Comparison of ENCODE assay signal across 18 cellular contexts in the genomic region with DNA sequence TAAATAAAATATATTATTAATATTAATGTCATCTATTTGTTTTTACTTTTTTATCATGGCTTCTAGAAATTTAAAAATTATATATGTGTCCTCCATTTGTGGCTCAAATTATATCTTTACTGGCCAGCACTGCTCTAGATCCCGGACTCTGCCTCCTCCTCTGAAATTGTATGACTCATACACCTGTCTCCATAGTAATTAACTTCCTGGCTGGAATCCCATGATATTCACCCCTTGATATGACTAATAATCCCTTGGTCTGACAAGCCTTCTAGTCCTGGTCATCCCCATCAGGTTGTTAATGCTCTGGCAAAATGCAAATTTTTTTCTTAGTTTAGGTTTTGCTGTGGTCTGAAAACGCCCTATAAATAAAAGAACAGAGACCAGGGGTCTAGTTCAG.
DNase-seq lines count a peak whose midpoint lies in the region; ATAC-seq and TF ChIP-seq lines count a peak whose summit lies in the region.
"Had no signal": no experiment of that assay in that cellular context is flagged by ENCODE, and none has a peak within 500 bp of the region (broad histone marks: within the 10 kb centered on the region; RNA-seq: fewer than 3 reads in every experiment).

No MANE protein-coding gene starts in this region.

- H3K27ac ChIP-seq in foreskin keratinocyte (no peak overlapping the region), SK-N-SH (ENCODE audit: low read depth in 2 of 2, low read length in 1 of 2) (no peak overlapping the region)
- H3K27ac ChIP-seq: KMS-11, right atrium auricular region, upper lobe of right lung had no signal

- no peaks in the 10 kb centered on the region for H4K20me1 ChIP-seq in SK-N-SH (ENCODE audit: insufficient read depth)

- peak; percentile 17 for DNase-seq in DMS79 treated with DMSO at 0.1 percent for 48 hours (lab: John Stamatoyannopoulos, UW)
- no peak for DNase-seq in DMS79 (lab: John Stamatoyannopoulos, UW)
- peak; percentile 62 for DNase-seq in RKO (ENCODE audit: low spot score)
- peak; percentile 67 to 87 for DNase-seq in foreskin keratinocyte
- DNase-seq in retinal pigment epithelial cell (ENCODE audit: low read depth) = peak; percentile 87
- no peak for DNase-seq in GM20000 (ENCODE audit: low spot score)
- DNase-seq in SK-N-SH = no peak
- no peak for DNase-seq in activated CD4-positive, alpha-beta T cell treated with anti-CD3 and anti-CD28 coated beads, Interleukin-2, amount 50 U/mL, for 1 hour
- DNase-seq: activated CD4-positive, alpha-beta T cell treated with anti-CD3 and anti-CD28 coated beads for 48 hours; naive thymus-derived CD4-positive, alpha-beta T cell; NCI-H187; NCI-H748 treated with DMSO at 0.1 percent for 48 hours; SIG-M5; stimulated activated CD4-positive, alpha-beta T cell treated with anti-CD3 and anti-CD28 coated beads, Interleukin-4, amount 100 ng/mL, for 24 hours; T-helper 9 cell; upper lobe of right lung had no signal

- no peaks in the 10 kb centered on the region for H3K9me2 ChIP-seq in SK-N-SH

- H3K4me3 ChIP-seq in retinal pigment epithelial cell (ENCODE audit: low read length) = no peak overlapping the region
- no peak overlapping the region for H3K4me3 ChIP-seq in SK-N-SH (ENCODE audit: low read depth in 2 of 2, low read length in 1 of 2)
- H3K4me3 ChIP-seq: right atrium auricular region, upper lobe of right lung had no signal

- no peaks in the 10 kb centered on the region for H3F3A ChIP-seq in SK-N-SH (replicated peaks; ENCODE audit: insufficient read depth)

- H3K79me2 ChIP-seq in SK-N-SH (ENCODE audit: insufficient read depth) = no peaks in the 10 kb centered on the region

- TF ChIP-seq RAD21 in SK-N-SH (IDR thresholded peaks at IDR 0.05; ENCODE audit: low read length) = no peak

- POLR2A ChIA-PET in SK-N-SH (lab: Yijun Ruan, JAX) = no interaction called here

- H3K36me3 ChIP-seq in SK-N-SH (replicated peaks in 1 of 2; ENCODE audit: control insufficient read depth in 1 of 2, insufficient read depth in 2 of 2, low read length in 1 of 2) = no peaks in the 10 kb centered on the region
- H3K36me3 ChIP-seq: right atrium auricular region, upper lobe of right lung had no signal

- peak; percentile 98 for ATAC-seq in foreskin keratinocyte
- ATAC-seq: naive thymus-derived CD4-positive, alpha-beta T cell; upper lobe of right lung had no signal

- CTCF ChIA-PET in SK-N-SH (lab: Yijun Ruan, JAX) = no interaction called here

- no peak overlapping the region for H2AFZ ChIP-seq in SK-N-SH (ENCODE audit: low read depth)

- TF ChIP-seq EP300 in SK-N-SH (IDR thresholded peaks at IDR 0.05; ENCODE audit: borderline replicate concordance in 1 of 2, low read depth in 1 of 2, low read length in 1 of 2) = no peak

- H3K4me2 ChIP-seq in SK-N-SH = no peak overlapping the region
- H3K4me2 ChIP-seq: KMS-11 had no signal

- H3K4me1 ChIP-seq in foreskin keratinocyte = peaks cover under 1% of the 10 kb centered on the region
- H3K4me1 ChIP-seq in SK-N-SH (ENCODE audit: control insufficient read depth in 1 of 2, insufficient read depth in 2 of 2, low read depth in 1 of 2, low read length in 1 of 2) = no peaks in the 10 kb centered on the region
- H3K4me1 ChIP-seq: right atrium auricular region, upper lobe of right lung had no signal

- H3K9ac ChIP-seq in SK-N-SH = no peak overlapping the region
- H3K9ac ChIP-seq: KMS-11 had no signal

- H3K27me3 ChIP-seq in foreskin keratinocyte (no peaks in the 10 kb centered on the region), SK-N-SH (ENCODE audit: insufficient read depth) (no peaks in the 10 kb centered on the region)
- H3K27me3 ChIP-seq: right atrium auricular region, upper lobe of right lung had no signal

- WGBS in SK-N-SH (ENCODE audit: low lambda C conversion rate) = 7% methylated on average over 2 of the region's 2 CpGs

- no peaks in the 10 kb centered on the region for H3K9me3 ChIP-seq in SK-N-SH
- H3K9me3 ChIP-seq: upper lobe of right lung had no signal

- no peak for TF ChIP-seq CTCF in foreskin keratinocyte (conservative IDR thresholded peaks at IDR 0.05)
- TF ChIP-seq CTCF in retinal pigment epithelial cell (conservative IDR thresholded peaks at IDR 0.05; ENCODE audit: low read depth, low read length) = no peak
- TF ChIP-seq CTCF in GM20000 (IDR thresholded peaks at IDR 0.05; ENCODE audit: extremely low read depth, missing control alignments) = no peak
- no peak for TF ChIP-seq CTCF in SK-N-SH (IDR thresholded peaks at IDR 0.05)

TF ChIP-seq in SK-N-SH, 30 proteins besides CTCF, POLR2A, EP300 and RAD21:
- TF ChIP-seq GATA2 (CRISPR knock-in tag; IDR thresholded peaks at IDR 0.05) (no peak), RCOR1 (IDR thresholded peaks at IDR 0.05; ENCODE audit: low read length) (no peak), FOSL2 (IDR thresholded peaks at IDR 0.05; ENCODE audit: borderline replicate concordance, low read depth) (no peak), ZBTB33 (IDR thresholded peaks at IDR 0.05; ENCODE audit: borderline replicate concordance, low read depth) (no peak), YY1 (IDR thresholded peaks at IDR 0.05; ENCODE audit: low read depth) (no peak), ELF1 (IDR thresholded peaks at IDR 0.05) (no peak), MXI1 (IDR thresholded peaks at IDR 0.05; ENCODE audit: low read depth, low read length) (no peak), RFX5 (IDR thresholded peaks at IDR 0.05; ENCODE audit: low read length) (no peak), NFIC (IDR thresholded peaks at IDR 0.05; ENCODE audit: borderline replicate concordance) (no peak), MAX (IDR thresholded peaks at IDR 0.05; ENCODE audit: low read depth) (no peak), EZH2phosphoT487 (IDR thresholded peaks at IDR 0.05; ENCODE audit: borderline replicate concordance, low read depth) (no peak)
TF ChIP-seq in SK-N-SH: peak in this region for 0.

Comparison
In these comparisons a context has a peak if more than half of its experiments do, and no peak if none do; other contexts are left out.
1. DNase-seq: peak in DMS79 treated with DMSO at 0.1 percent for 48 hours (single experiment), RKO (single experiment), foreskin keratinocyte (2 of 2) and retinal pigment epithelial cell (single experiment); none in DMS79 (single experiment), GM20000 (single experiment), SK-N-SH (single experiment) and activated CD4-positive, alpha-beta T cell treated with anti-CD3 and anti-CD28 coated beads, Interleukin-2, amount 50 U/mL, for 1 hour (single experiment).